In the genomic region with DNA sequence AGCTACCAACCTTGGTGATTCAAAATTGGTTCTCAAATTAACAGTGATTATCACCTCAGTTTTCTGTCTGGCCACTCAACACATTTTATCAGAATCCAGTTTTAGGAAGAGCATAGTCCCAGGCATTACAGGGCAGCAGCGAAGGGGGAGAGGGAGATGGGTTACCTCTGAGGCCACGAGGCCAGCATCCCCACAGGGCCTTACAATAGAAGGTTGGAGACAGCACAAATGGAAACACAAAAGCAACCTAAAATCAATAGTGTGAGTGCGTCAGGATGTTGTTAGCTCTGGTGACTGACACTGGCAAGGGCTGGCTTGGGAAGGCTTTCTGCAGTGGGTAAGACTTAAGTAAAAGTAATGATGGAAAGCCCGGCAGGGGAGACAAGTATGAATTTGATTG, we compare ENCODE assay signal across 19 cellular contexts.
DNase-seq lines count a peak whose midpoint lies in the region; ATAC-seq and TF ChIP-seq lines count a peak whose summit lies in the region.
"Had no signal": no experiment of that assay in that cellular context is flagged by ENCODE, and none has a peak within 500 bp of the region (broad histone marks: within the 10 kb centered on the region; RNA-seq: fewer than 3 reads in every experiment).

No MANE protein-coding gene starts in this region.

- POLR2A ChIA-PET in CD8-positive, alpha-beta T cell (lab: Charles Lee) = interaction anchor here (0.6 to 1.5 kb wide), 2 partner anchors 9 to 181 kb away, joined by 3 to 8 read pairs; no protein-coding TSS in a partner anchor
- POLR2A ChIA-PET in naive thymus-derived CD4-positive, alpha-beta T cell (lab: Charles Lee) = interaction anchor here (0.6 to 1.1 kb wide), 3 partner anchors 13 to 178 kb away, joined by 3 read pairs; a partner anchor contains a TSS

- peaks cover 36% of the 10 kb centered on the region for H3K36me3 Mint-ChIP-seq in CD8-positive, alpha-beta T cell
- no peaks in the 10 kb centered on the region for H3K36me3 Mint-ChIP-seq in H9 (ENCODE audit: insufficient read depth in 1 of 3, low read depth in 3 of 3)
- H3K36me3 Mint-ChIP-seq in central memory CD8-positive, alpha-beta T cell (ENCODE audit: insufficient read depth) = peaks cover 17% of the 10 kb centered on the region
- H3K36me3 Mint-ChIP-seq in naive thymus-derived CD4-positive, alpha-beta T cell = peaks cover 3 to 26% (median 19%) of the 10 kb centered on the region in 5 donors
- H3K36me3 Mint-ChIP-seq: IgD-negative memory B cell had no signal

- no peaks in the 10 kb centered on the region for H4K20me1 ChIP-seq in H9 (ENCODE audit: control insufficient read depth, insufficient read depth, insufficient read length)

- H2BK20ac ChIP-seq in H9 (ENCODE audit: low read depth, low read length, poor library complexity, severe bottlenecking) = no peak overlapping the region

- intact Hi-C loops in CD8-positive, alpha-beta T cell (cut with DNase I, micrococcal nuclease) = no loop called here
- intact Hi-C loops in naive thymus-derived CD4-positive, alpha-beta T cell (cut with micrococcal nuclease) = loop anchor here in 1 of 2 donors (2.0 kb wide), 1 partner anchor 14 kb away; no protein-coding TSS in a partner anchor

- no peak overlapping the region for H3K9ac ChIP-seq in H9 (ENCODE audit: extremely low read depth, insufficient read length, low read length)

- no peaks in the 10 kb centered on the region for H3K79me1 ChIP-seq in H9 (ENCODE audit: insufficient read depth, low read depth, low read length, poor library complexity, severe bottlenecking)

- H3K36me3 ChIP-seq in CD8-positive, alpha-beta T cell (ENCODE audit: insufficient read depth, low read length) = peaks cover 8% of the 10 kb centered on the region
- peaks cover 1 to 26% (median 3%) of the 10 kb centered on the region in 3 experiments for H3K36me3 ChIP-seq in naive thymus-derived CD4-positive, alpha-beta T cell (ENCODE audit: control insufficient read depth in 2 of 3, insufficient read depth in 3 of 3, low read length in 3 of 3)
- H3K36me3 ChIP-seq: MG63 had no signal

- no peak overlapping the region for H3K23ac ChIP-seq in H9 (ENCODE audit: insufficient read length, low read depth, low read length)

- no peak overlapping the region for H3K27ac ChIP-seq in CD8-positive, alpha-beta T cell (ENCODE audit: low read depth, low read length)
- H3K27ac ChIP-seq in H9 (ENCODE audit: insufficient read length, low read depth, low read length) = no peak overlapping the region
- no peak overlapping the region for H3K27ac ChIP-seq in naive thymus-derived CD4-positive, alpha-beta T cell (ENCODE audit: low read depth, low read length)
- H3K27ac ChIP-seq: SK-N-MC, thoracic aorta had no signal

- peaks cover 92% of the 10 kb centered on the region for H3K4me1 Mint-ChIP-seq in CD8-positive, alpha-beta T cell (ENCODE audit: low read depth)
- H3K4me1 Mint-ChIP-seq in H9 = peaks cover 28 to 30% of the 10 kb centered on the region in 2 experiments
- peaks cover 90% of the 10 kb centered on the region for H3K4me1 Mint-ChIP-seq in central memory CD8-positive, alpha-beta T cell
- peaks cover 56 to 95% (median 86%) of the 10 kb centered on the region in 7 donors for H3K4me1 Mint-ChIP-seq in naive thymus-derived CD4-positive, alpha-beta T cell

- no peak overlapping the region for H2BK5ac ChIP-seq in H9 (ENCODE audit: insufficient read length, low read length)

- no peak overlapping the region for H2AFZ ChIP-seq in H9 (ENCODE audit: low read length)

- no peaks in the 10 kb centered on the region for H3K9me3 Mint-ChIP-seq in CD8-positive, alpha-beta T cell
- H3K9me3 Mint-ChIP-seq in H9 = no peaks in the 10 kb centered on the region
- no peaks in the 10 kb centered on the region for H3K9me3 Mint-ChIP-seq in central memory CD8-positive, alpha-beta T cell
- no peaks in the 10 kb centered on the region for H3K9me3 Mint-ChIP-seq in naive thymus-derived CD4-positive, alpha-beta T cell
- H3K9me3 Mint-ChIP-seq: activated CD4-positive, alpha-beta memory T cell treated with anti-CD3 and anti-CD28 coated beads, Interleukin-2, amount 10 ng/mL, durations not matched to agents 7 days and 5 days; IgD-negative memory B cell; stimulated activated naive B cell treated with anti-CD40 and anti-IgM and Interleukin-4, amounts not matched to agents 10 μg/mL and 1 μg/mL and 100 μg/mL, for 72 hours had no signal

- no peak overlapping the region for H2BK15ac ChIP-seq in H9 (ENCODE audit: low read depth, low read length)

- ATAC-seq in CD8-positive, alpha-beta T cell = no peak
- ATAC-seq in central memory CD8-positive, alpha-beta T cell (replicated peaks; ENCODE audit: extremely low read depth, poor library complexity, severe bottlenecking) = no peak
- no peak for ATAC-seq in naive thymus-derived CD4-positive, alpha-beta T cell
- ATAC-seq in HG03135 (IDR thresholded peaks at IDR 0.05; ENCODE audit: unreplicated experiment) = no peak
- ATAC-seq: HCT116; stimulated activated naive B cell treated with anti-CD40 and anti-IgM and Interleukin-4, amounts not matched to agents 10 μg/mL and 1 μg/mL and 100 μg/mL, for 72 hours had no signal

- H2BK12ac ChIP-seq in H9 (ENCODE audit: insufficient read length, low read depth, low read length) = no peak overlapping the region

- no peak overlapping the region for H3K4me2 ChIP-seq in H9 (ENCODE audit: insufficient read depth, insufficient read length, low read length)

- no peaks in the 10 kb centered on the region for H3K27me3 ChIP-seq in CD8-positive, alpha-beta T cell (ENCODE audit: insufficient read depth, low read length)
- no peaks in the 10 kb centered on the region for H3K27me3 ChIP-seq in H9 (ENCODE audit: insufficient read depth, low read length)
- H3K27me3 ChIP-seq in naive thymus-derived CD4-positive, alpha-beta T cell (ENCODE audit: control insufficient read depth in 2 of 2, insufficient read depth in 2 of 2, low read length in 2 of 2) = no peaks in the 10 kb centered on the region
- H3K27me3 ChIP-seq: MG63 had no signal

- H3K23me2 ChIP-seq in H9 (ENCODE audit: insufficient read length, low read depth, low read length, poor library complexity, severe bottlenecking) = no peaks in the 10 kb centered on the region

- no peak overlapping the region for H2AK5ac ChIP-seq in H9 (ENCODE audit: insufficient read length, low read length)

- H4K5ac ChIP-seq in H9 (ENCODE audit: insufficient read length, low read depth, low read length) = no peak overlapping the region

- H3K14ac ChIP-seq in H9 (ENCODE audit: insufficient read depth, low read length) = no peak overlapping the region

- H3K56ac ChIP-seq in H9 (ENCODE audit: insufficient read length, low read depth, low read length) = no peak overlapping the region

- no peak overlapping the region for H3K18ac ChIP-seq in H9 (ENCODE audit: insufficient read length, low read depth, low read length)

- no peaks in the 10 kb centered on the region for H3K79me2 ChIP-seq in H9 (ENCODE audit: insufficient read depth, low read length)

- no peak overlapping the region for H3K4me3 Mint-ChIP-seq in CD8-positive, alpha-beta T cell
- peak overlapping the region in 1 of 2 experiments; percentile 10; a peak in 1 of 5 replicates for H3K4me3 Mint-ChIP-seq in H9
- no peak overlapping the region for H3K4me3 Mint-ChIP-seq in central memory CD8-positive, alpha-beta T cell
- H3K4me3 Mint-ChIP-seq in naive thymus-derived CD4-positive, alpha-beta T cell = peak overlapping the region in 4 of 10 donors; percentile 13 to 43 (median 35)
- H3K4me3 Mint-ChIP-seq: activated CD4-positive, alpha-beta memory T cell treated with anti-CD3 and anti-CD28 coated beads, Interleukin-2, amount 10 ng/mL, durations not matched to agents 7 days and 5 days; stimulated activated naive B cell treated with anti-CD40 and anti-IgM and Interleukin-4, amounts not matched to agents 10 μg/mL and 1 μg/mL and 100 μg/mL, for 72 hours had no signal

- no peak for TF ChIP-seq CTCF in CD8-positive, alpha-beta T cell (IDR thresholded peaks at IDR 0.05)
- TF ChIP-seq CTCF in H9 (conservative IDR thresholded peaks at IDR 0.05) = no peak

- no peak overlapping the region for H4K91ac ChIP-seq in H9 (ENCODE audit: insufficient read length, low read depth, low read length)

- H3K4me1 ChIP-seq in CD8-positive, alpha-beta T cell (ENCODE audit: insufficient read depth, low read length) = peaks cover 78% of the 10 kb centered on the region
- peaks cover 7% of the 10 kb centered on the region; the same call in 1 of the 2 replicates for H3K4me1 ChIP-seq in H9 (ENCODE audit: insufficient read depth, low read length)
- peaks cover 45 to 55% of the 10 kb centered on the region in 2 donors for H3K4me1 ChIP-seq in naive thymus-derived CD4-positive, alpha-beta T cell (ENCODE audit: control insufficient read depth in 2 of 2, insufficient read depth in 2 of 2, low read length in 2 of 2)

- no peak overlapping the region for H3K4me3 ChIP-seq in CD8-positive, alpha-beta T cell (ENCODE audit: low read depth, low read length)
- no peak overlapping the region for H3K4me3 ChIP-seq in naive thymus-derived CD4-positive, alpha-beta T cell (ENCODE audit: low read length)
- H3K4me3 ChIP-seq: MG63, SK-N-MC, thoracic aorta had no signal

- peak overlapping the region; percentile 32 for H3K27ac Mint-ChIP-seq in CD8-positive, alpha-beta T cell
- peak overlapping the region in 2 of 3 experiments; percentile 7 to 64; a peak in 4 of 7 replicates for H3K27ac Mint-ChIP-seq in H9
- H3K27ac Mint-ChIP-seq in central memory CD8-positive, alpha-beta T cell (ENCODE audit: low read depth) = peak overlapping the region; percentile 78
- H3K27ac Mint-ChIP-seq in naive thymus-derived CD4-positive, alpha-beta T cell = peak overlapping the region in 8 of 9 donors; percentile 14 to 74 (median 38)
- H3K27ac Mint-ChIP-seq: activated CD4-positive, alpha-beta memory T cell treated with anti-CD3 and anti-CD28 coated beads, Interleukin-2, amount 10 ng/mL, durations not matched to agents 7 days and 5 days had no signal

- no peak overlapping the region for H3T11ph ChIP-seq in H9 (ENCODE audit: low read length)

- H2BK120ac ChIP-seq in H9 (ENCODE audit: low read depth, low read length, poor library complexity, severe bottlenecking) = no peak overlapping the region

- WGBS in H9 (ENCODE audit: extremely low coverage, insufficient read length, low lambda C conversion rate) = no CpG with 5 or more reads among the region's 4 CpGs

- H3K9me3 ChIP-seq in CD8-positive, alpha-beta T cell (ENCODE audit: low read length) = no peaks in the 10 kb centered on the region
- no peaks in the 10 kb centered on the region for H3K9me3 ChIP-seq in H9 (ENCODE audit: control insufficient read depth, low read depth, low read length)
- H3K9me3 ChIP-seq in naive thymus-derived CD4-positive, alpha-beta T cell (ENCODE audit: control insufficient read depth in 2 of 3, low read length in 3 of 3) = no peaks in the 10 kb centered on the region
- H3K9me3 ChIP-seq: MG63, thoracic aorta had no signal

- H3K4ac ChIP-seq in H9 (ENCODE audit: low read depth, low read length) = no peak overlapping the region

- DNase-seq in CD8-positive, alpha-beta T cell = no peak
- no peak for DNase-seq in H9
- DNase-seq in central memory CD8-positive, alpha-beta T cell (ENCODE audit: low spot score in 2 of 2) = no peak
- no peak for DNase-seq in naive thymus-derived CD4-positive, alpha-beta T cell
- no peak for DNase-seq in stimulated activated naive CD4-positive, alpha-beta T cell (lab: John Stamatoyannopoulos, UW)
- no peak for DNase-seq in stimulated activated CD4-positive, alpha-beta T cell treated with anti-CD3 and anti-CD28 coated beads, Interleukin-2, amount 100 ng/mL, for 48 hours
- DNase-seq: activated CD4-positive, alpha-beta memory T cell treated with anti-CD3 and anti-CD28 coated beads, Interleukin-2, amount 10 ng/mL, durations not matched to agents 7 days and 5 days; activated gamma-delta T cell treated with Interleukin-2 at 50 U/mL for 16 hours; amygdala; MG63; NCI-H1694 treated with DMSO at 0.1 percent for 48 hours; NCI-H446; RPMI8226; stimulated activated naive B cell treated with anti-CD40 and anti-IgM and Interleukin-4, amounts not matched to agents 10 μg/mL and 1 μg/mL and 100 μg/mL, for 72 hours had no signal

- CTCF ChIA-PET in CD8-positive, alpha-beta T cell (lab: Charles Lee) = interaction anchor here (1.6 to 1.7 kb wide), 2 partner anchors 9 to 188 kb away, joined by 5 to 6 read pairs; no protein-coding TSS in a partner anchor
- CTCF ChIA-PET in naive thymus-derived CD4-positive, alpha-beta T cell (lab: Charles Lee) = interaction anchor here (0.9 kb wide), 1 partner anchor 188 kb away, joined by 3 read pairs; no protein-coding TSS in a partner anchor

- H4K8ac ChIP-seq in H9 (replicated peaks; ENCODE audit: insufficient read length, low read depth, low read length) = no peak overlapping the region

- H3K27me3 Mint-ChIP-seq in CD8-positive, alpha-beta T cell (ENCODE audit: low read depth) = no peaks in the 10 kb centered on the region
- H3K27me3 Mint-ChIP-seq in H9 (ENCODE audit: low read depth) = no peaks in the 10 kb centered on the region
- H3K27me3 Mint-ChIP-seq in central memory CD8-positive, alpha-beta T cell = no peaks in the 10 kb centered on the region
- no peaks in the 10 kb centered on the region for H3K27me3 Mint-ChIP-seq in naive thymus-derived CD4-positive, alpha-beta T cell
- H3K27me3 Mint-ChIP-seq: activated CD4-positive, alpha-beta memory T cell treated with anti-CD3 and anti-CD28 coated beads, Interleukin-2, amount 10 ng/mL, durations not matched to agents 7 days and 5 days; IgD-negative memory B cell; stimulated activated naive B cell treated with anti-CD40 and anti-IgM and Interleukin-4, amounts not matched to agents 10 μg/mL and 1 μg/mL and 100 μg/mL, for 72 hours had no signal
